Comparison of ENCODE assay signal across 16 cellular contexts in genomic region chr13:25217023-25217909, GRCh38.
DNase-seq lines count a peak whose midpoint lies in the region; ATAC-seq and TF ChIP-seq lines count a peak whose summit lies in the region.
"Had no signal": no experiment of that assay in that cellular context is flagged by ENCODE, and none has a peak within 500 bp of the region (broad histone marks: within the 10 kb centered on the region; RNA-seq: fewer than 3 reads in every experiment).

No MANE protein-coding gene starts in this region.

- no peak overlapping the region for H3K4me3 ChIP-seq in fibroblast of pulmonary artery (replicated peaks; ENCODE audit: low read depth, low read length)
- H3K4me3 ChIP-seq: A549 had no signal

- CTCF ChIA-PET in RWPE1 (lab: Yijun Ruan, JAX) = no interaction called here

- no peak overlapping the region for H3K27ac ChIP-seq in RWPE1
- H3K27ac ChIP-seq: A549, parathyroid adenoma had no signal

- POLR2A ChIA-PET in RWPE1 (lab: Yijun Ruan, JAX; ENCODE audit: low non-redundant PET) = no interaction called here

- TF ChIP-seq CTCF in RWPE1 (conservative IDR thresholded peaks at IDR 0.05; ENCODE audit: low read depth) = no peak
- TF ChIP-seq CTCF in fibroblast of pulmonary artery (IDR thresholded peaks at IDR 0.05; ENCODE audit: low read length, missing control alignments) = no peak

- DNase-seq in NCI-H82 (lab: John Stamatoyannopoulos, UW) (peak; percentile 77), NCI-H82 treated with DMSO at 0.1 percent for 48 hours (lab: John Stamatoyannopoulos, UW; ENCODE audit: unreplicated experiment) (no peak), RWPE1 (ENCODE audit: low spot score) (peak; percentile 13), fibroblast of pulmonary artery (ENCODE audit: low read depth) (peak; percentile 45), retina (peak; percentile 76), COR-L47 (lab: John Stamatoyannopoulos, UW) (no peak), activated gamma-delta T cell (lab: John Stamatoyannopoulos, UW) (no peak)
- DNase-seq: DMS53; erythroblast; left colon; NCI-H146; OCI-M1; stimulated activated CD4-positive, alpha-beta T cell treated with anti-CD3 and anti-CD28 coated beads, Interleukin-4, amount 100 ng/mL, for 4 hours had no signal

- ATAC-seq in GM18858 (IDR thresholded peaks at IDR 0.05; ENCODE audit: unreplicated experiment) = no peak
- ATAC-seq: A549, left colon had no signal

Comparison
In these comparisons a context has a peak if more than half of its experiments do, and no peak if none do; other contexts are left out.
1. DNase-seq: peak in NCI-H82 (single experiment), RWPE1 (single experiment), fibroblast of pulmonary artery (single experiment) and retina (single experiment); none in NCI-H82 treated with DMSO at 0.1 percent for 48 hours (single experiment), COR-L47 (single experiment) and activated gamma-delta T cell (single experiment).